ENCODE assay signal across 10 cellular contexts in genomic region chr9:14198544-14199510, GRCh38.
DNase-seq lines count a peak whose midpoint lies in the region; ATAC-seq and TF ChIP-seq lines count a peak whose summit lies in the region.
"Had no signal": no experiment of that assay in that cellular context is flagged by ENCODE, and none has a peak within 500 bp of the region (broad histone marks: within the 10 kb centered on the region; RNA-seq: fewer than 3 reads in every experiment).

No MANE protein-coding gene starts in this region.

- no peak overlapping the region for H3K27ac Mint-ChIP-seq in stimulated activated naive B cell treated with anti-CD40 and anti-IgM and Interleukin-4, amounts not matched to agents 10 μg/mL and 1 μg/mL and 100 μg/mL, for 72 hours
- H3K27ac Mint-ChIP-seq: T-cell had no signal

- ATAC-seq in psoas muscle: peak; percentile 79 to 94 (median 90)
- no peak for ATAC-seq in stimulated activated naive B cell treated with anti-CD40 and anti-IgM and Interleukin-4, amounts not matched to agents 10 μg/mL and 1 μg/mL and 100 μg/mL, for 72 hours (replicated peaks)
- no peak for ATAC-seq in GM18519 (IDR thresholded peaks at IDR 0.05; ENCODE audit: low FRiP score, unreplicated experiment)
- ATAC-seq in HG03025 (IDR thresholded peaks at IDR 0.05; ENCODE audit: low FRiP score, unreplicated experiment): no peak
- ATAC-seq: T-cell had no signal

- H3K36me3 Mint-ChIP-seq in stimulated activated naive B cell treated with anti-CD40 and anti-IgM and Interleukin-4, amounts not matched to agents 10 μg/mL and 1 μg/mL and 100 μg/mL, for 72 hours: no peaks in the 10 kb centered on the region
- H3K36me3 Mint-ChIP-seq: T-cell had no signal

- peak; percentile 63 for DNase-seq in GM23248
- peak; percentile 84 for DNase-seq in astrocyte of the hippocampus (ENCODE audit: low read depth, low spot score)
- DNase-seq in left ventricle myocardium inferior: peak; percentile 71
- peak; percentile 74 to 86 for DNase-seq in psoas muscle
- DNase-seq in cortex of kidney (lab: John Stamatoyannopoulos, UW): no peak
- DNase-seq in stimulated activated naive B cell treated with anti-CD40 and anti-IgM and Interleukin-4, amounts not matched to agents 10 μg/mL and 1 μg/mL and 100 μg/mL, for 72 hours: no peak
- DNase-seq: IMR-90, T-cell had no signal

- H3K9me2 ChIP-seq in GM23248 (ENCODE audit: insufficient read depth): no peaks in the 10 kb centered on the region

- in situ Hi-C loops in GM23248 (cut with MboI): no loop called here

- H3K4me3 ChIP-seq in GM23248 (no peak overlapping the region), left ventricle myocardium inferior (peak overlapping the region; percentile 29), psoas muscle (peak overlapping the region; percentile 30)

- peak overlapping the region; percentile 11; the same call in 1 of the 2 replicates for H2AFZ ChIP-seq in GM23248

- H3K9me3 Mint-ChIP-seq in stimulated activated naive B cell treated with anti-CD40 and anti-IgM and Interleukin-4, amounts not matched to agents 10 μg/mL and 1 μg/mL and 100 μg/mL, for 72 hours: no peaks in the 10 kb centered on the region

- 46 to 50% methylated on average over 11 of the region's 11 CpGs for whole genome bisulfite sequencing in GM23248 (ENCODE audit: low coverage in 1 of 2, low lambda C conversion rate in 2 of 2, missing lambda C conversion rate in 2 of 2), 2 experiments
- 15 to 18% (median 15%) methylated on average over 11 of the region's 11 CpGs for WGBS in psoas muscle, 3 donors

- no peaks in the 10 kb centered on the region for H3K79me2 ChIP-seq in GM23248 (ENCODE audit: insufficient read depth)

- H3K27ac ChIP-seq in GM23248: no peak overlapping the region
- H3K27ac ChIP-seq in left ventricle myocardium inferior (replicated peaks): peak overlapping the region; percentile 83
- H3K27ac ChIP-seq in psoas muscle: peak overlapping the region; percentile 74

- H3K9me3 ChIP-seq in GM23248 (ENCODE audit: low read depth): no peaks in the 10 kb centered on the region
- H3K9me3 ChIP-seq in left ventricle myocardium inferior (replicated peaks): no peaks in the 10 kb centered on the region
- no peaks in the 10 kb centered on the region for H3K9me3 ChIP-seq in psoas muscle

- H4K20me1 ChIP-seq in GM23248 (ENCODE audit: insufficient read depth): no peaks in the 10 kb centered on the region

- H3K4me1 ChIP-seq in GM23248 (ENCODE audit: insufficient read depth) (peaks cover 8% of the 10 kb centered on the region; the same call in 1 of the 2 replicates), left ventricle myocardium inferior (peaks cover 100% of the 10 kb centered on the region), psoas muscle (peaks cover 57% of the 10 kb centered on the region)

- no peak overlapping the region for H3K9ac ChIP-seq in GM23248

- H3K27me3 ChIP-seq in GM23248 (replicated peaks; ENCODE audit: insufficient read depth) (no peaks in the 10 kb centered on the region), left ventricle myocardium inferior (ENCODE audit: low read depth) (no peaks in the 10 kb centered on the region), psoas muscle (ENCODE audit: insufficient read depth in 3 of 3, low read length in 2 of 3) (no peaks in the 10 kb centered on the region)

- H3K4me1 Mint-ChIP-seq in stimulated activated naive B cell treated with anti-CD40 and anti-IgM and Interleukin-4, amounts not matched to agents 10 μg/mL and 1 μg/mL and 100 μg/mL, for 72 hours: no peaks in the 10 kb centered on the region
- H3K4me1 Mint-ChIP-seq: T-cell had no signal

- TF ChIP-seq CTCF in left ventricle myocardium inferior (IDR thresholded peaks at IDR 0.05; ENCODE audit: borderline replicate concordance): no peak
- TF ChIP-seq CTCF in psoas muscle (IDR thresholded peaks at IDR 0.05): no peak

- H3K4me3 Mint-ChIP-seq in stimulated activated naive B cell treated with anti-CD40 and anti-IgM and Interleukin-4, amounts not matched to agents 10 μg/mL and 1 μg/mL and 100 μg/mL, for 72 hours: no peak overlapping the region
- H3K4me3 Mint-ChIP-seq: T-cell had no signal

- no peaks in the 10 kb centered on the region for H3F3A ChIP-seq in GM23248 (ENCODE audit: insufficient read depth)

- intact Hi-C loops in left ventricle myocardium inferior (cut with micrococcal nuclease) (no loop called here), psoas muscle (cut with DNase I) (loop anchor here in 1 of 2 donors (10.0 kb wide), 1 partner anchor 54 kb away; no protein-coding TSS in a partner anchor)

- H3K4me2 ChIP-seq in GM23248 (ENCODE audit: unreplicated experiment): no peak overlapping the region

- H3K36me3 ChIP-seq in GM23248 (ENCODE audit: low read depth) (no peaks in the 10 kb centered on the region), left ventricle myocardium inferior (no peaks in the 10 kb centered on the region), psoas muscle (ENCODE audit: insufficient read depth in 1 of 2, low read depth in 1 of 2) (no peaks in the 10 kb centered on the region)

- H3K27me3 Mint-ChIP-seq in stimulated activated naive B cell treated with anti-CD40 and anti-IgM and Interleukin-4, amounts not matched to agents 10 μg/mL and 1 μg/mL and 100 μg/mL, for 72 hours: no peaks in the 10 kb centered on the region

Comparison
In these comparisons a context has a peak if more than half of its experiments do, and no peak if none do; other contexts are left out.
1. DNase-seq: peak in GM23248 (single experiment), astrocyte of the hippocampus (single experiment), left ventricle myocardium inferior (single experiment) and psoas muscle (2 of 2); none in cortex of kidney (single experiment) and stimulated activated naive B cell treated with anti-CD40 and anti-IgM and Interleukin-4, amounts not matched to agents 10 μg/mL and 1 μg/mL and 100 μg/mL, for 72 hours (single experiment).
2. ATAC-seq: peak in psoas muscle (4 of 4); none in stimulated activated naive B cell treated with anti-CD40 and anti-IgM and Interleukin-4, amounts not matched to agents 10 μg/mL and 1 μg/mL and 100 μg/mL, for 72 hours (0 of 2), GM18519 (single experiment) and HG03025 (single experiment).